Comparison of ENCODE assay signal across 32 cellular contexts in the genomic region with DNA sequence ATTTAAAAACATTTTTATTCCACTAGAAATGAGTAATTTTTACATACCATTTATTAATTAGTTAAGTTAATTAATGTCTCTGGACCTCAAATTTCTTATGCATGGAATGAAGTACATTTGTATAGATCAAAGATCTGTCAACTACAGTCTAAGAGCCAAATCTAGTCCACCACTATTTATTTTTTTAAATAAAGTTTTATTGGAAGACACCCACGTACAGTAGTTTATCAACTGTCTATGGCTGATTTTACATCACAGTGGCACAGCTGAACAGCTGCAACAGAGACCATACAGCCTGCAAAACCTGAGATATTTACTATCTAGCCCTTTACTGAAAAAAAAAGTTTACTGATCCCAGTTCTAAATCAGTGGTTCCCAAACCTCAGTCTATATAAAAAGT.
"Had no signal": no experiment of that assay in that cellular context is flagged by ENCODE, and none has a peak within 500 bp of the region (broad histone marks: within the 10 kb centered on the region; RNA-seq: fewer than 3 reads in every experiment).

No MANE protein-coding gene starts in this region.

- ATAC-seq: naive thymus-derived CD4-positive, alpha-beta T cell; natural killer cell; psoas muscle; right cardiac atrium; right lobe of liver; stimulated activated memory B cell treated with anti-CD40 and anti-IgM and Interleukin-4, amounts not matched to agents 10 μg/mL and 1 μg/mL and 100 μg/mL, for 72 hours; stimulated activated naive CD8-positive, alpha-beta T cell treated with anti-CD3 and anti-CD28 coated beads, Interleukin-15, amount 100 ng/mL, for 72 hours; stimulated activated naive CD8-positive, alpha-beta T cell treated with anti-CD3 and anti-CD28 coated beads, Interleukin-15, Interleukin-2, amounts not matched to agents 100 U/mL and 50 U/mL, for 24 hours; upper lobe of right lung had no signal

- H3K27ac Mint-ChIP-seq: naive thymus-derived CD4-positive, alpha-beta T cell; natural killer cell; nephron; neural progenitor cell; progenitor cell of endocrine pancreas; stimulated activated memory B cell treated with anti-CD40 and anti-IgM and Interleukin-4, amounts not matched to agents 10 μg/mL and 1 μg/mL and 100 μg/mL, for 72 hours; stimulated activated naive CD8-positive, alpha-beta T cell treated with anti-CD3 and anti-CD28 coated beads, Interleukin-15, amount 100 ng/mL, for 72 hours; type B pancreatic cell had no signal

- H3K4me3 ChIP-seq: neural progenitor cell, psoas muscle, right lobe of liver, sigmoid colon, skin epidermis, smooth muscle cell, spleen, suprapubic skin, testis, tibial artery, transverse colon, upper lobe of right lung, uterus had no signal

- H2AFZ ChIP-seq: neural progenitor cell, parathyroid adenoma had no signal

- H3K4me1 ChIP-seq: neural progenitor cell, parathyroid adenoma, right lobe of liver, spleen, suprapubic skin, testis, tibial artery, transverse colon, uterus had no signal

- H3K9me3 Mint-ChIP-seq: naive thymus-derived CD4-positive, alpha-beta T cell; natural killer cell; nephron; neural progenitor cell; stimulated activated memory B cell treated with anti-CD40 and anti-IgM and Interleukin-4, amounts not matched to agents 10 μg/mL and 1 μg/mL and 100 μg/mL, for 72 hours; stimulated activated naive CD8-positive, alpha-beta T cell treated with anti-CD3 and anti-CD28 coated beads, Interleukin-15, amount 100 ng/mL, for 72 hours; type B pancreatic cell had no signal

- DNase-seq: naive thymus-derived CD4-positive, alpha-beta T cell; natural killer cell; occipital lobe; posterior cingulate gyrus; psoas muscle; right cardiac atrium; right lobe of liver; sigmoid colon; spleen; stimulated activated CD4-positive, alpha-beta T cell treated with anti-CD3 and anti-CD28 coated beads, Interleukin-12 subunit alpha, Interleukin-12 subunit beta, amount 100 ng/mL, for 4 hours; stimulated activated CD4-positive, alpha-beta T cell treated with anti-CD3 and anti-CD28 coated beads, Interleukin-1b, Interleukin-23, amount 100 ng/mL, for 48 hours; stimulated activated CD4-positive, alpha-beta T cell treated with anti-CD3 and anti-CD28 coated beads, Interleukin-4, amount 100 ng/mL, for 1 hour; stimulated activated CD4-positive, alpha-beta T cell treated with anti-CD3 and anti-CD28 coated beads, Interleukin-4, amount 100 ng/mL, for 4 hours; stimulated activated CD8-positive, alpha-beta memory T cell treated with anti-CD3 and anti-CD28 coated beads, Interleukin-4, amount 100 ng/mL, for 48 hours; stimulated activated naive CD4-positive, alpha-beta T cell; stimulated activated naive CD8-positive, alpha-beta T cell treated with anti-CD3 and anti-CD28 coated beads, Interleukin-15, amount 100 ng/mL, for 72 hours; stimulated activated naive CD8-positive, alpha-beta T cell treated with anti-CD3 and anti-CD28 coated beads, Interleukin-15, Interleukin-2, amounts not matched to agents 100 U/mL and 50 U/mL, for 24 hours; substantia nigra; testis; tibial artery; transverse colon; upper lobe of right lung; uterus had no signal

- H3K4me2 ChIP-seq: neural progenitor cell, smooth muscle cell had no signal

- H3K27ac ChIP-seq: neural progenitor cell, parathyroid adenoma, psoas muscle, right lobe of liver, sigmoid colon, skin epidermis, spleen, suprapubic skin, testis, tibial artery, transverse colon, upper lobe of right lung, uterus had no signal

- H3K27me3 Mint-ChIP-seq: naive thymus-derived CD4-positive, alpha-beta T cell; progenitor cell of endocrine pancreas; stimulated activated memory B cell treated with anti-CD40 and anti-IgM and Interleukin-4, amounts not matched to agents 10 μg/mL and 1 μg/mL and 100 μg/mL, for 72 hours; stimulated activated naive CD8-positive, alpha-beta T cell treated with anti-CD3 and anti-CD28 coated beads, Interleukin-15, amount 100 ng/mL, for 72 hours; type B pancreatic cell had no signal

- H3K27me3 ChIP-seq: neural progenitor cell, right lobe of liver, sigmoid colon, spleen, suprapubic skin, testis, tibial artery, transverse colon, upper lobe of right lung, uterus had no signal

- H3K9ac ChIP-seq: neural progenitor cell, parathyroid adenoma had no signal

- H3K4me3 Mint-ChIP-seq: naive thymus-derived CD4-positive, alpha-beta T cell; natural killer cell; nephron; neural progenitor cell; stimulated activated memory B cell treated with anti-CD40 and anti-IgM and Interleukin-4, amounts not matched to agents 10 μg/mL and 1 μg/mL and 100 μg/mL, for 72 hours; stimulated activated naive CD8-positive, alpha-beta T cell treated with anti-CD3 and anti-CD28 coated beads, Interleukin-15, amount 100 ng/mL, for 72 hours; type B pancreatic cell had no signal

- H3K36me3 ChIP-seq: uterus had no signal

- H3K4me1 Mint-ChIP-seq: naive thymus-derived CD4-positive, alpha-beta T cell; nephron; neural progenitor cell; stimulated activated memory B cell treated with anti-CD40 and anti-IgM and Interleukin-4, amounts not matched to agents 10 μg/mL and 1 μg/mL and 100 μg/mL, for 72 hours had no signal

- H3K79me2 ChIP-seq: parathyroid adenoma had no signal

- H3K9me3 ChIP-seq: psoas muscle, right lobe of liver, sigmoid colon, spleen, suprapubic skin, testis, tibial artery, transverse colon, upper lobe of right lung, uterus had no signal
